In genomic region chr3:11186771-11187170, GRCh38 we compare ENCODE assay signal across 22 cellular contexts. TPM values are rescaled to one million over a fixed set of nuclear protein-coding genes. Genes with fewer than 3 reads are reported as not detected.
DNase-seq lines count a peak whose midpoint lies in the region; ATAC-seq and TF ChIP-seq lines count a peak whose summit lies in the region.
"Had no signal": no experiment of that assay in that cellular context is flagged by ENCODE, and none has a peak within 500 bp of the region (broad histone marks: within the 10 kb centered on the region; RNA-seq: fewer than 3 reads in every experiment).

No MANE protein-coding gene starts in this region.

- no peak for TF ChIP-seq POLR2A in IMR-90 (IDR thresholded peaks at IDR 0.05; ENCODE audit: low read depth, low read length)
- no peak for TF ChIP-seq POLR2A in transverse colon (IDR thresholded peaks at IDR 0.05)

- H3K4me1 ChIP-seq in IMR-90 (ENCODE audit: control insufficient read depth, insufficient read depth, low read length) (peaks cover 23% of the 10 kb centered on the region), mesenchymal stem cell (ENCODE audit: control insufficient read depth, insufficient read depth, low read depth, low read length) (peaks cover 11% of the 10 kb centered on the region), transverse colon (peaks cover 7 to 15% (median 11%) of the 10 kb centered on the region in 4 donors)

- H2BK120ac ChIP-seq in IMR-90 (ENCODE audit: low read depth, low read length) (peak overlapping the region; percentile 73), mesenchymal stem cell (ENCODE audit: low read depth, low read length) (no peak overlapping the region)

- peaks cover 50 to 72% of the 10 kb centered on the region in 2 experiments for H3K79me1 ChIP-seq in IMR-90 (ENCODE audit: low read depth in 1 of 2, low read length in 2 of 2)
- peaks cover 24% of the 10 kb centered on the region for H3K79me1 ChIP-seq in mesenchymal stem cell (replicated peaks; ENCODE audit: low read length, poor library complexity, severe bottlenecking)

- H3K27ac Mint-ChIP-seq in natural killer cell: no peak overlapping the region
- H3K27ac Mint-ChIP-seq: activated naive CD8-positive, alpha-beta T cell treated with anti-CD3 and anti-CD28 coated beads, Interleukin-2, amount 50 U/mL, for 24 hours; activated T-helper 17 cell treated with anti-CD3 and anti-CD28 coated beads, Interleukin-2, amount 50 U/mL, for 72 hours; CD14-positive monocyte; T-helper 17 cell had no signal

- DNase-seq in IMR-90: peak; percentile 55
- DNase-seq in coronary artery (ENCODE audit: low spot score): no peak
- no peak for DNase-seq in mesenchymal stem cell
- no peak for DNase-seq in transverse colon
- no peak for DNase-seq in natural killer cell
- DNase-seq in NCI-H2029 (lab: John Stamatoyannopoulos, UW): no peak
- no peak for DNase-seq in activated naive CD4-positive, alpha-beta T cell treated with Interleukin-2 at 50 U/mL for 16 hours
- DNase-seq: activated naive CD8-positive, alpha-beta T cell treated with anti-CD3 and anti-CD28 coated beads, Interleukin-2, amount 50 U/mL, for 24 hours; foreskin keratinocyte; Karpas-422; left ventricle myocardium superior; NCI-H1436; NK-92 treated with Interleukin-12 subunit alpha and Interleukin-12 subunit beta, amount 100 ng/mL, for 24 hours; pancreas; Right ventricle myocardium superior; T-helper 17 cell had no signal

- WGBS in IMR-90 (ENCODE audit: extremely low coverage in 2 of 2, insufficient read length in 1 of 2), 2 experiments: no CpG with 5 or more reads among the region's 2 CpGs
- 69% methylated on average over 2 of the region's 2 CpGs for WGBS in mesenchymal stem cell
- 67 to 68% methylated on average over 2 of the region's 2 CpGs for WGBS in transverse colon (ENCODE audit: low coverage in 1 of 2), 2 donors

- peak overlapping the region; percentile 81 for H4K5ac ChIP-seq in IMR-90 (ENCODE audit: low read depth, low read length)

- H2BK5ac ChIP-seq in IMR-90 (ENCODE audit: low read depth, low read length, poor library complexity, severe bottlenecking) (no peak overlapping the region), mesenchymal stem cell (ENCODE audit: low read depth, low read length, poor library complexity, severe bottlenecking) (no peak overlapping the region)

- H3K36me3 ChIP-seq in IMR-90 (ENCODE audit: control insufficient read depth, insufficient read depth, low read length) (peaks cover 2% of the 10 kb centered on the region; the same call in 1 of the 2 replicates), mesenchymal stem cell (ENCODE audit: control insufficient read depth in 1 of 2, insufficient read depth in 2 of 2, low read depth in 1 of 2, low read length in 2 of 2) (peaks cover 4 to 10% of the 10 kb centered on the region in 2 experiments), transverse colon (no peaks in the 10 kb centered on the region)
- H3K36me3 ChIP-seq: cardiac muscle cell, pancreas, tibial nerve had no signal

- no peak overlapping the region for H2AK9ac ChIP-seq in IMR-90 (replicated peaks; ENCODE audit: low read depth, low read length, poor library complexity)

- POLR2A ChIA-PET in IMR-90 (lab: Charles Lee; ENCODE audit: unreplicated experiment): no interaction called here

- H3K4ac ChIP-seq in IMR-90 (ENCODE audit: low read depth, low read length) (peak overlapping the region; percentile 64), mesenchymal stem cell (ENCODE audit: low read depth in 1 of 2, low read length in 2 of 2) (no peak overlapping the region)

- no peak for TF ChIP-seq RAD21 in IMR-90 (IDR thresholded peaks at IDR 0.05; ENCODE audit: low read length)

- no peak overlapping the region for H3K56ac ChIP-seq in IMR-90 (ENCODE audit: extremely low read depth, insufficient read depth, low read length)

- no peak overlapping the region for H2AFZ ChIP-seq in IMR-90 (replicated peaks; ENCODE audit: low read length, poor library complexity)
- no peak overlapping the region for H2AFZ ChIP-seq in mesenchymal stem cell (ENCODE audit: low read depth, low read length)

- ATAC-seq in IMR-90 (ENCODE audit: low read depth) (no peak), natural killer cell (no peak), HG03095 (IDR thresholded peaks at IDR 0.05; ENCODE audit: unreplicated experiment) (no peak)
- ATAC-seq: activated naive CD8-positive, alpha-beta T cell treated with anti-CD3 and anti-CD28 coated beads, Interleukin-2, amount 50 U/mL, for 24 hours; activated T-helper 17 cell treated with anti-CD3 and anti-CD28 coated beads, Interleukin-2, amount 50 U/mL, for 72 hours; T-helper 17 cell had no signal

- H3K9ac ChIP-seq in IMR-90 (ENCODE audit: low read depth, low read length) (no peak overlapping the region), mesenchymal stem cell (ENCODE audit: low read length) (peak overlapping the region; percentile 69)

- no peak overlapping the region for H3K23ac ChIP-seq in IMR-90 (ENCODE audit: low read depth, low read length)
- H3K23ac ChIP-seq in mesenchymal stem cell (ENCODE audit: low read length in 2 of 2): no peak overlapping the region

- no peaks in the 10 kb centered on the region for H3K36me3 Mint-ChIP-seq in natural killer cell

- H4K20me1 ChIP-seq in IMR-90 (ENCODE audit: insufficient read depth, low read length): peaks cover 9% of the 10 kb centered on the region; the same call in 1 of the 2 replicates

- H3K4me1 Mint-ChIP-seq in natural killer cell: no peaks in the 10 kb centered on the region
- H3K4me1 Mint-ChIP-seq: activated naive CD8-positive, alpha-beta T cell treated with anti-CD3 and anti-CD28 coated beads, Interleukin-2, amount 50 U/mL, for 24 hours; activated T-helper 17 cell treated with anti-CD3 and anti-CD28 coated beads, Interleukin-2, amount 50 U/mL, for 72 hours; CD14-positive monocyte; T-helper 17 cell had no signal

- H4K91ac ChIP-seq in IMR-90 (ENCODE audit: insufficient read depth, low read depth, low read length) (no peak overlapping the region; the same call in 1 of the 2 replicates), mesenchymal stem cell (ENCODE audit: low read length) (no peak overlapping the region)

- H2BK12ac ChIP-seq in mesenchymal stem cell (ENCODE audit: low read length in 2 of 2): no peak overlapping the region

- no peak overlapping the region for H3K4me3 ChIP-seq in IMR-90 (ENCODE audit: insufficient read depth, low read depth, low read length)
- H3K4me3 ChIP-seq in coronary artery: no peak overlapping the region
- H3K4me3 ChIP-seq in mesenchymal stem cell (ENCODE audit: insufficient read depth in 1 of 2, low read depth in 1 of 2, low read length in 2 of 2): no peak overlapping the region
- H3K4me3 ChIP-seq in transverse colon: no peak overlapping the region
- H3K4me3 ChIP-seq: cardiac muscle cell, pancreas, tibial nerve had no signal

- TF ChIP-seq CTCF in IMR-90 (conservative IDR thresholded peaks at IDR 0.05; ENCODE audit: low read depth, low read length) (no peak), coronary artery (IDR thresholded peaks at IDR 0.05) (no peak), transverse colon (IDR thresholded peaks at IDR 0.05) (no peak), natural killer cell (IDR thresholded peaks at IDR 0.05) (no peak)

- intact Hi-C loops in IMR-90 (cut with micrococcal nuclease) (loop anchor here (1.0 kb wide), 1 partner anchor 10 kb away; no protein-coding TSS in a partner anchor), transverse colon (cut with DNase I; ENCODE audit: low total_unique reads) (no loop called here), natural killer cell (cut with micrococcal nuclease) (no loop called here)

- H3K9me3 Mint-ChIP-seq in natural killer cell: no peaks in the 10 kb centered on the region
- H3K9me3 Mint-ChIP-seq: activated naive CD8-positive, alpha-beta T cell treated with anti-CD3 and anti-CD28 coated beads, Interleukin-2, amount 50 U/mL, for 24 hours; activated T-helper 17 cell treated with anti-CD3 and anti-CD28 coated beads, Interleukin-2, amount 50 U/mL, for 72 hours; CD14-positive monocyte had no signal

- H3K27me3 ChIP-seq in IMR-90 (ENCODE audit: control insufficient read depth, insufficient read depth, low read length): no peaks in the 10 kb centered on the region
- no peaks in the 10 kb centered on the region for H3K27me3 ChIP-seq in mesenchymal stem cell (ENCODE audit: control insufficient read depth in 1 of 2, insufficient read depth in 1 of 2, low read length in 2 of 2)
- H3K27me3 ChIP-seq in transverse colon: no peaks in the 10 kb centered on the region
- H3K27me3 ChIP-seq: foreskin keratinocyte, tibial nerve had no signal

- CTCF ChIA-PET in IMR-90 (lab: Yijun Ruan, JAX): interaction anchor here (1.2 kb wide), 1 partner anchor 8 kb away, joined by 3 read pairs; no protein-coding TSS in a partner anchor

- peak overlapping the region in 1 of 2 experiments; percentile 26; a peak in 1 of 4 replicates for H4K8ac ChIP-seq in IMR-90 (ENCODE audit: low read depth in 2 of 2, low read length in 2 of 2)
- no peak overlapping the region for H4K8ac ChIP-seq in mesenchymal stem cell (ENCODE audit: low read length)

- H3K27ac ChIP-seq in IMR-90 (ENCODE audit: insufficient read depth, low read length) (peak overlapping the region; percentile 59; the same call in 1 of the 2 replicates), coronary artery (peak overlapping the region; percentile 40 to 83), mesenchymal stem cell (ENCODE audit: low read length, poor library complexity, severe bottlenecking) (no peak overlapping the region), transverse colon (peak overlapping the region in 3 of 4 donors; percentile 11 to 62 (median 25))
- H3K27ac ChIP-seq: cardiac muscle cell, pancreas had no signal

- H3K4me3 Mint-ChIP-seq in natural killer cell: no peak overlapping the region
- H3K4me3 Mint-ChIP-seq: activated naive CD8-positive, alpha-beta T cell treated with anti-CD3 and anti-CD28 coated beads, Interleukin-2, amount 50 U/mL, for 24 hours; activated T-helper 17 cell treated with anti-CD3 and anti-CD28 coated beads, Interleukin-2, amount 50 U/mL, for 72 hours; CD14-positive monocyte; T-helper 17 cell had no signal

- H3K9me3 ChIP-seq in IMR-90 (ENCODE audit: control insufficient read depth, insufficient read depth, low read length) (no peaks in the 10 kb centered on the region), mesenchymal stem cell (ENCODE audit: control insufficient read depth, low read length) (peaks cover 2% of the 10 kb centered on the region), transverse colon (no peaks in the 10 kb centered on the region)
- H3K9me3 ChIP-seq: pancreas, tibial nerve had no signal

- H3K4me2 ChIP-seq in IMR-90 (ENCODE audit: low read depth, low read length) (no peak overlapping the region; the same call in 1 of the 2 replicates), mesenchymal stem cell (ENCODE audit: low read length, poor library complexity, severe bottlenecking) (no peak overlapping the region)

- peak overlapping the region; percentile 64; the same call in 1 of the 3 replicates for H2BK15ac ChIP-seq in IMR-90 (ENCODE audit: low read depth, low read length)
- no peak overlapping the region for H2BK15ac ChIP-seq in mesenchymal stem cell (ENCODE audit: low read depth, poor library complexity, severe bottlenecking)

- H3K14ac ChIP-seq in IMR-90 (replicated peaks; ENCODE audit: low read depth, low read length): 0 out of 2 replicates have a peak overlapping the region, but pooled peaks have one; percentile 54
- no peak overlapping the region for H3K14ac ChIP-seq in mesenchymal stem cell (ENCODE audit: low read length in 2 of 2)

- dilution Hi-C loops in IMR-90 (cut with HindIII; ENCODE audit: low sequenced_read_pairs, unreplicated experiment): no loop called here

- H3K18ac ChIP-seq in IMR-90 (ENCODE audit: low read depth, low read length): peak overlapping the region; percentile 67
- H3K18ac ChIP-seq in mesenchymal stem cell (ENCODE audit: low read depth in 1 of 2, low read length in 2 of 2): no peak overlapping the region

- no peak for TF ChIP-seq EP300 in transverse colon (IDR thresholded peaks at IDR 0.05; ENCODE audit: low read depth)

- H3K9me1 ChIP-seq in IMR-90 (ENCODE audit: insufficient read depth, low read length): peaks cover 12% of the 10 kb centered on the region; the same call in 1 of the 2 replicates

- H2AK5ac ChIP-seq in IMR-90 (ENCODE audit: low read depth, low read length) (no peak overlapping the region), mesenchymal stem cell (ENCODE audit: low read length, severe bottlenecking) (no peak overlapping the region)

- BruUV-seq in IMR-90 (replicated peaks; lab: Mats Ljungman, UMichigan): no TSS peak

- peaks cover 5 to 7% of the 10 kb centered on the region in 2 donors for H3K27me3 Mint-ChIP-seq in natural killer cell (ENCODE audit: low read depth in 2 of 2)

- in situ Hi-C loops in IMR-90 (cut with MboI; ENCODE audit: low sequenced_read_pairs) (no loop called here), transverse colon (cut with MboI; ENCODE audit: low pct_ligation_motif_present in 1 of 4, low pct_unique_long_range_greater_than_20kb in 1 of 4, low sequenced_read_pairs in 3 of 4) (no loop called here)

- H2BK20ac ChIP-seq in IMR-90 (ENCODE audit: low read depth, low read length): peak overlapping the region; percentile 66

RNA-seq across cellular contexts. Expression of gene HRH1, which starts 32.5 kb away (rescaled TPM):
- total RNA-seq in IMR-90 (2012; rRNA removed) (13.1 and 16.1 TPM in 2 replicates), transverse colon (1 to 10 TPM; 2.0 to 9.7 (median 8.0) TPM), natural killer cell (not detected)
- 7.6 and 8.1 TPM in 2 replicates for polyA plus RNA-seq in IMR-90 (2012; rRNA removed)
- polyA plus RNA-seq in IMR-90 (2012; cell fraction: cytosol; rRNA removed): 3.3 and 4.8 TPM in 2 replicates
- 4.1 and 7.2 TPM in 2 replicates for polyA plus RNA-seq in IMR-90 (2012; cell fraction: nucleus; rRNA removed; ENCODE audit: low replicate concordance)
- 2.7 TPM for polyA plus RNA-seq in mesenchymal stem cell (2013, experiment 1 of 2)
- polyA plus RNA-seq in mesenchymal stem cell (2013, experiment 2 of 2): 2.5 TPM
- total RNA-seq: cardiac muscle cell, H1, T-helper 17 cell had no signal
- polyA plus RNA-seq: cardiac muscle cell had no signal
